In the genomic region with DNA sequence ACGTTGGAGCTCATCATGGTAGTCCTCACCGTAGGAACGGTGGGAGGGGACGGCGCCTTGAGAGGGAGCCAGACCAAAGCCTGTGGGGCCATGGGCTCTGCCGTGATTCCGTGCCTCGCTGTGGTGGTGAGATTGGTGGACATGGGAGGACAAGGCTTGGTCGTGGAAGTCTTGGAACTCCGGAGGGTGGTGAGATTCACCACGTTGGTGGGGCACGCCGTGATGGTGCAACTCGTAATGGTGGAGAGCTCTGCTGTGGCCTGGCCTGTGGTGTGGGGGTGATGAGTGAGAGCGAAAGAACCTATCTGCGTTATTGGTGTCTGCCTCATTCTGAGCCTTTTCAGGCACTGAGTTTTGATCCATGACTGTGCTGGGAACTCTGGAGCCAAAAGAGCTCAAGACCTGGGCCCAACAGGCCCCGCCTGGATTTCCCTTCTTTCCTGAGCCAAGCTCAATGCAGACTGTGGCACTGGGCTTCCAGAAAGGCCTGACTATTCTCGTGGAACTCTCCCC, we compare ENCODE assay signal across 2 cellular contexts.
TF ChIP-seq lines count a peak whose summit lies in the region.

A gene (minus strand): TSS at position 463 of the 513 bp plus-strand sequence. CDS start 100 bp downstream, at position 363.

TF ChIP-seq in IMR-90, 13 proteins besides CTCF, POLR2A, EP300 and RAD21:
- TF ChIP-seq, protein P1, sequence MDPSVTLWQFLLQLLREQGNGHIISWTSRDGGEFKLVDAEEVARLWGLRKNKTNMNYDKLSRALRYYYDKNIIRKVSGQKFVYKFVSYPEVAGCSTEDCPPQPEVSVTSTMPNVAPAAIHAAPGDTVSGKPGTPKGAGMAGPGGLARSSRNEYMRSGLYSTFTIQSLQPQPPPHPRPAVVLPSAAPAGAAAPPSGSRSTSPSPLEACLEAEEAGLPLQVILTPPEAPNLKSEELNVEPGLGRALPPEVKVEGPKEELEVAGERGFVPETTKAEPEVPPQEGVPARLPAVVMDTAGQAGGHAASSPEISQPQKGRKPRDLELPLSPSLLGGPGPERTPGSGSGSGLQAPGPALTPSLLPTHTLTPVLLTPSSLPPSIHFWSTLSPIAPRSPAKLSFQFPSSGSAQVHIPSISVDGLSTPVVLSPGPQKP (IDR thresholded peaks at IDR 0.05; ENCODE audit: borderline replicate concordance, low read depth, low read length): no peak
- TF ChIP-seq MAFK (IDR thresholded peaks at IDR 0.05; ENCODE audit: low read depth, low read length): no peak
- no peak for TF ChIP-seq RFX5 (IDR thresholded peaks at IDR 0.05; ENCODE audit: low read depth, low read length)
- no peak for TF ChIP-seq NFE2L2 (IDR thresholded peaks at IDR 0.05; ENCODE audit: low read depth, low read length)
- no peak for TF ChIP-seq RCOR1 (IDR thresholded peaks at IDR 0.05; ENCODE audit: insufficient replicate concordance, low read length)

TF ChIP-seq in H1, 55 proteins besides CTCF, POLR2A, EP300 and RAD21:
- TF ChIP-seq NRF1 (IDR thresholded peaks at IDR 0.05; ENCODE audit: low read depth, low read length) (no peak), RBBP5 (IDR thresholded peaks at IDR 0.05; ENCODE audit: borderline replicate concordance, low read depth, low read length) (no peak), MAFK (IDR thresholded peaks at IDR 0.05; ENCODE audit: low read depth, low read length) (no peak), SUZ12 (IDR thresholded peaks at IDR 0.05; ENCODE audit: low read length) (no peak), ASH2L (IDR thresholded peaks at IDR 0.05; ENCODE audit: low read length) (no peak), TEAD4 (IDR thresholded peaks at IDR 0.05; ENCODE audit: low read depth, low read length) (no peak), TAF7 (optimal IDR thresholded peaks at IDR 0.05; ENCODE audit: borderline replicate concordance, low read depth, low read length) (no peak), EGR1 (IDR thresholded peaks at IDR 0.05; ENCODE audit: borderline replicate concordance, low read depth, low read length) (no peak), KDM5A (IDR thresholded peaks at IDR 0.05; ENCODE audit: low read length) (no peak), EZH2 (IDR thresholded peaks at IDR 0.05; ENCODE audit: low read depth, low read length, severe bottlenecking) (no peak), HDAC2 (IDR thresholded peaks at IDR 0.05; ENCODE audit: borderline replicate concordance in 1 of 2, low read depth in 2 of 2, low read length in 2 of 2) (no peak), YY1 (IDR thresholded peaks at IDR 0.05; ENCODE audit: low read depth, low read length) (no peak), BRCA1 (IDR thresholded peaks at IDR 0.05; ENCODE audit: low read depth, low read length) (no peak), SIRT6 (IDR thresholded peaks at IDR 0.05; ENCODE audit: low read length) (no peak), RXRA (IDR thresholded peaks at IDR 0.05; ENCODE audit: insufficient read depth, low read depth, low read length) (no peak), SIX5 (IDR thresholded peaks at IDR 0.05; ENCODE audit: low read depth, low read length) (no peak), JUND (IDR thresholded peaks at IDR 0.05; ENCODE audit: low read length) (no peak), TCF12 (IDR thresholded peaks at IDR 0.05; ENCODE audit: low read depth, low read length) (no peak), KDM4A (IDR thresholded peaks at IDR 0.05; ENCODE audit: low read depth, low read length, severe bottlenecking) (no peak)
- TF ChIP-seq, protein P2, sequence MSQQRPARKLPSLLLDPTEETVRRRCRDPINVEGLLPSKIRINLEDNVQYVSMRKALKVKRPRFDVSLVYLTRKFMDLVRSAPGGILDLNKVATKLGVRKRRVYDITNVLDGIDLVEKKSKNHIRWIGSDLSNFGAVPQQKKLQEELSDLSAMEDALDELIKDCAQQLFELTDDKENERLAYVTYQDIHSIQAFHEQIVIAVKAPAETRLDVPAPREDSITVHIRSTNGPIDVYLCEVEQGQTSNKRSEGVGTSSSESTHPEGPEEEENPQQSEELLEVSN (IDR thresholded peaks at IDR 0.05): no peak
